8 cellular contexts compared by ENCODE assay signal in genomic region chr16:17070882-17071592, GRCh38.
DNase-seq lines count a peak whose midpoint lies in the region; ATAC-seq and TF ChIP-seq lines count a peak whose summit lies in the region.

No MANE protein-coding gene starts in this region.

- TF ChIP-seq POLR2A in suprapubic skin (IDR thresholded peaks at IDR 0.05), result no peak

- peak overlapping the region; percentile 88 to 94 for H3K27ac Mint-ChIP-seq in T-cell
- H3K27ac Mint-ChIP-seq in nephron progenitor cell, result no peak overlapping the region

- no peaks in the 10 kb centered on the region for H3K36me3 ChIP-seq in suprapubic skin

- H3K27me3 Mint-ChIP-seq in T-cell (no peaks in the 10 kb centered on the region), nephron progenitor cell (ENCODE audit: low read depth, poor library complexity) (peaks cover 14% of the 10 kb centered on the region)

- peak overlapping the region; percentile 12 for H3K4me3 ChIP-seq in suprapubic skin

- CTCF ChIA-PET in T-cell (lab: Charles Lee), result interaction anchor here in 1 of 2 donors (0.8 to 0.9 kb wide), 2 partner anchors 299 to 508 kb away, joined by 3 to 4 read pairs; no protein-coding TSS in a partner anchor

- H3K9me3 ChIP-seq in suprapubic skin, result no peaks in the 10 kb centered on the region

- peak; percentile 39 for DNase-seq in DMS 273 treated with DMSO at 0.1 percent for 48 hours (lab: John Stamatoyannopoulos, UW)
- DNase-seq in KBM-7, result peak; percentile 64
- DNase-seq in T-cell, result peak; percentile 23 to 92 (median 83)
- DNase-seq in activated naive CD8-positive, alpha-beta T cell treated with anti-CD3 and anti-CD28 coated beads, Interleukin-2, amount 50 U/mL, for 16 hours (ENCODE audit: low read depth, low spot score), result peak; percentile 74
- DNase-seq in nephron progenitor cell, result peak; percentile 48
- no peak for DNase-seq in suprapubic skin (ENCODE audit: low spot score in 2 of 2)
- DNase-seq in COLO668 (lab: John Stamatoyannopoulos, UW; ENCODE audit: unreplicated experiment), result no peak

- TF ChIP-seq CTCF in nephron progenitor cell (IDR thresholded peaks at IDR 0.05) (no peak), suprapubic skin (IDR thresholded peaks at IDR 0.05) (no peak)

- TF ChIP-seq EP300 in suprapubic skin (IDR thresholded peaks at IDR 0.05), result no peak

- in situ Hi-C loops in KBM-7 (cut with MboI; ENCODE audit: low pct_unique_long_range_greater_than_20kb, low sequenced_read_pairs), result loop anchor here (25.0 kb wide), 1 partner anchor 91 kb away; no protein-coding TSS in a partner anchor

- POLR2A ChIA-PET in T-cell (lab: Charles Lee), result interaction anchor here (0.6 to 0.7 kb wide), 6 partner anchors 54 to 1818 kb away, joined by 3 to 6 read pairs (median 4); no protein-coding TSS in a partner anchor

- H3K4me3 Mint-ChIP-seq in T-cell (peak overlapping the region; percentile 72 to 79 (median 75)), nephron progenitor cell (no peak overlapping the region)

- H3K4me1 ChIP-seq in suprapubic skin, result peaks cover 24% of the 10 kb centered on the region

- no peaks in the 10 kb centered on the region for H3K27me3 ChIP-seq in suprapubic skin

- ATAC-seq in GM21526 (IDR thresholded peaks at IDR 0.05; ENCODE audit: low FRiP score, unreplicated experiment) (peak; percentile 76), T-cell (replicated peaks in 1 of 4) (peak; percentile 79 to 93 (median 80))

- H3K4me1 Mint-ChIP-seq in T-cell, result peaks cover 22 to 27% (median 23%) of the 10 kb centered on the region in 3 donors
- peaks cover 6% of the 10 kb centered on the region for H3K4me1 Mint-ChIP-seq in nephron progenitor cell

- H3K27ac ChIP-seq in suprapubic skin, result peak overlapping the region; percentile 77

- H3K9me3 Mint-ChIP-seq in T-cell, result no peaks in the 10 kb centered on the region
- H3K9me3 Mint-ChIP-seq in nephron progenitor cell, result no peaks in the 10 kb centered on the region

- no peaks in the 10 kb centered on the region for H3K36me3 Mint-ChIP-seq in T-cell
- H3K36me3 Mint-ChIP-seq in nephron progenitor cell (ENCODE audit: low read depth), result no peaks in the 10 kb centered on the region

- 18% methylated on average over 16 of the region's 16 CpGs for WGBS in suprapubic skin

Comparison
In these comparisons a context has a peak if more than half of its experiments do, and no peak if none do; other contexts are left out.
1. DNase-seq: peak in DMS 273 treated with DMSO at 0.1 percent for 48 hours (single experiment), KBM-7 (single experiment), T-cell (34 of 34), activated naive CD8-positive, alpha-beta T cell treated with anti-CD3 and anti-CD28 coated beads, Interleukin-2, amount 50 U/mL, for 16 hours (single experiment) and nephron progenitor cell (single experiment); none in suprapubic skin (0 of 2) and COLO668 (single experiment).